In genomic region chr9:123851851-123852250, GRCh38 we compare ENCODE assay signal across 25 cellular contexts.
DNase-seq lines count a peak whose midpoint lies in the region; ATAC-seq, FAIRE-seq and TF ChIP-seq lines count a peak whose summit lies in the region.
"Had no signal": no experiment of that assay in that cellular context is flagged by ENCODE, and none has a peak within 500 bp of the region (broad histone marks: within the 10 kb centered on the region; RNA-seq: fewer than 3 reads in every experiment).

No MANE protein-coding gene starts in this region.

- FAIRE-seq in HepG2 (lab: Jason Lieb, UNC): no peak

- H3K4me1 ChIP-seq in HepG2 (ENCODE audit: insufficient read depth, low read length) (no peaks in the 10 kb centered on the region), right lobe of liver (no peaks in the 10 kb centered on the region), endodermal cell (ENCODE audit: control insufficient read depth, insufficient read depth, low read length) (no peaks in the 10 kb centered on the region)
- H3K4me1 ChIP-seq: HAP-1, SJSA1 had no signal

- TF ChIP-seq CTCF in HepG2 (CRISPR knock-in tag; IDR thresholded peaks at IDR 0.05) (no peak), right lobe of liver (IDR thresholded peaks at IDR 0.05) (no peak), endodermal cell (conservative IDR thresholded peaks at IDR 0.05) (peak; percentile 58), RWPE1 (conservative IDR thresholded peaks at IDR 0.05; ENCODE audit: low read depth) (no peak)
- no peak for TF ChIP-seq CTCF in CD4-positive, alpha-beta T cell (IDR thresholded peaks at IDR 0.05)

- TF ChIP-seq EP300 in HepG2 (IDR thresholded peaks at IDR 0.05; ENCODE audit: low read depth in 2 of 2, low read length in 2 of 2) (no peak), HepG2 (CRISPR knock-in tag; IDR thresholded peaks at IDR 0.05; ENCODE audit: borderline replicate concordance) (no peak)

- 93% methylated on average over 7 of the region's 7 CpGs for WGBS in HepG2 (ENCODE audit: low lambda C conversion rate)
- WGBS in right lobe of liver (ENCODE audit: insufficient coverage, low coverage, low lambda C conversion rate, missing lambda C conversion rate): 93% methylated on average over 4 of the region's 7 CpGs
- 59 to 62% methylated on average over 4 to 7 of the region's 7 CpGs for WGBS in endodermal cell (ENCODE audit: insufficient coverage in 1 of 2, insufficient read length in 1 of 2), 2 experiments

- H3K36me3 ChIP-seq in HepG2 (replicated peaks in 1 of 2; ENCODE audit: control insufficient read depth in 1 of 2, insufficient read depth in 2 of 2, low read length in 2 of 2): peaks cover 0 to 4% of the 10 kb centered on the region in 2 experiments; a peak in 1 of 5 replicates
- H3K36me3 ChIP-seq in right lobe of liver: no peaks in the 10 kb centered on the region
- peaks cover 6% of the 10 kb centered on the region for H3K36me3 ChIP-seq in endodermal cell (ENCODE audit: control insufficient read depth, insufficient read depth, low read length)
- H3K36me3 ChIP-seq: HAP-1, SJSA1 had no signal

- peaks cover 19% of the 10 kb centered on the region for H3K79me2 ChIP-seq in HepG2 (ENCODE audit: insufficient read depth, low read length)

- H3K4me1 Mint-ChIP-seq in endodermal cell: peaks cover 12% of the 10 kb centered on the region
- H3K4me1 Mint-ChIP-seq in CD4-positive, alpha-beta T cell (ENCODE audit: low read depth): peaks cover 15% of the 10 kb centered on the region
- H3K4me1 Mint-ChIP-seq: B cell had no signal

- H3K9me3 ChIP-seq in HepG2 (ENCODE audit: low read length) (peaks cover 9% of the 10 kb centered on the region), right lobe of liver (no peaks in the 10 kb centered on the region), endodermal cell (ENCODE audit: control insufficient read depth, low read length) (peaks cover 12% of the 10 kb centered on the region)
- peaks cover 14% of the 10 kb centered on the region for H3K9me3 ChIP-seq in CD4-positive, alpha-beta T cell (ENCODE audit: control insufficient read depth, low read length)
- H3K9me3 ChIP-seq: SJSA1 had no signal

- no peak overlapping the region for H3K9ac ChIP-seq in HepG2 (ENCODE audit: insufficient read depth, low read depth, low read length)
- no peak overlapping the region for H3K9ac ChIP-seq in endodermal cell (ENCODE audit: extremely low read depth, low read length, poor library complexity, severe bottlenecking)
- H3K9ac ChIP-seq: KMS-11 had no signal

- BruUV-seq in HepG2 (replicated peaks; lab: Mats Ljungman, UMichigan): no TSS peak

- H3K27ac Mint-ChIP-seq in endodermal cell: peak overlapping the region; percentile 49
- no peak overlapping the region for H3K27ac Mint-ChIP-seq in CD4-positive, alpha-beta T cell
- H3K27ac Mint-ChIP-seq: B cell had no signal

- H3K27me3 Mint-ChIP-seq in endodermal cell (ENCODE audit: insufficient read depth): no peaks in the 10 kb centered on the region
- H3K27me3 Mint-ChIP-seq in CD4-positive, alpha-beta T cell: no peaks in the 10 kb centered on the region
- H3K27me3 Mint-ChIP-seq: B cell had no signal

- no peak for TF ChIP-seq RAD21 in HepG2 (CRISPR knock-in tag; IDR thresholded peaks at IDR 0.05)

- peaks cover 7% of the 10 kb centered on the region; the same call in 1 of the 2 replicates for H4K20me1 ChIP-seq in HepG2 (ENCODE audit: insufficient read depth, low read length)

- intact Hi-C loops in HepG2 (cut with micrococcal nuclease; ENCODE audit: unreplicated experiment) (no loop called here), right lobe of liver (cut with DNase I) (no loop called here)
- intact Hi-C loops in CD4-positive, alpha-beta T cell (cut with DNase I, micrococcal nuclease): no loop called here

- in situ Hi-C loops in HepG2 (cut with HindIII; ENCODE audit: extremely low pct_ligation_motif_present, low pct_unique_long_range_greater_than_20kb): no loop called here

- H3K4me3 ChIP-seq in HepG2 (replicated peaks in 1 of 3; ENCODE audit: insufficient read depth in 1 of 3, low read depth in 2 of 3, low read length in 3 of 3) (no peak overlapping the region), right lobe of liver (no peak overlapping the region), endodermal cell (ENCODE audit: low read length) (no peak overlapping the region)
- H3K4me3 ChIP-seq: HAP-1, SJSA1 had no signal

- peaks cover 18% of the 10 kb centered on the region for H3K9me3 Mint-ChIP-seq in endodermal cell
- H3K9me3 Mint-ChIP-seq in CD4-positive, alpha-beta T cell: peaks cover 10% of the 10 kb centered on the region

- DNase-seq in HepG2 (ENCODE audit: low spot score) (no peak), right lobe of liver (no peak), endodermal cell (peak; percentile 65), iPS-NIHi7 (ENCODE audit: extremely low spot score) (peak; percentile 38), RWPE1 (ENCODE audit: low spot score) (no peak), kidney glomerular epithelial cell (lab: John Stamatoyannopoulos, UW) (no peak)
- no peak for DNase-seq in stimulated activated naive CD4-positive, alpha-beta T cell treated with Interleukin-2 at 50 U/mL for 16 hours (lab: John Stamatoyannopoulos, UW)
- DNase-seq in CD4-positive, alpha-beta T cell: no peak
- DNase-seq: Calu3, DMS79 treated with DMSO at 0.1 percent for 48 hours, IMR-90, MM.1S, NCI-H2029, NCI-H446, NCI-H524 treated with DMSO at 0.1 percent for 48 hours, NCI-H774, PC-3, Right ventricle myocardium superior had no signal

- CTCF ChIA-PET in HepG2 (lab: Yijun Ruan, JAX; ENCODE audit: low intra/inter-chr PET ratio, low total read pairs) (no interaction called here), RWPE1 (lab: Yijun Ruan, JAX) (no interaction called here)
- CTCF ChIA-PET in CD4-positive, alpha-beta T cell (lab: Charles Lee): no interaction called here

- no peak overlapping the region for H3K4me2 ChIP-seq in HepG2 (ENCODE audit: low read depth, low read length)
- H3K4me2 ChIP-seq: KMS-11 had no signal

- TF ChIP-seq POLR2A in HepG2 (IDR thresholded peaks at IDR 0.05; ENCODE audit: insufficient read depth in 1 of 2, low read depth in 2 of 2, low read length in 2 of 2): no peak
- TF ChIP-seq POLR2A in right lobe of liver (IDR thresholded peaks at IDR 0.05): no peak

- H3K27me3 ChIP-seq in HepG2 (ENCODE audit: control insufficient read depth in 1 of 2, insufficient read depth in 2 of 2, low read length in 2 of 2): no peaks in the 10 kb centered on the region
- H3K27me3 ChIP-seq in right lobe of liver: no peaks in the 10 kb centered on the region
- no peaks in the 10 kb centered on the region for H3K27me3 ChIP-seq in endodermal cell (ENCODE audit: control insufficient read depth, insufficient read depth, low read length, poor library complexity, severe bottlenecking)
- no peaks in the 10 kb centered on the region for H3K27me3 ChIP-seq in CD4-positive, alpha-beta T cell (ENCODE audit: control insufficient read depth, insufficient read depth, low read length)
- H3K27me3 ChIP-seq: SJSA1 had no signal

- H3K36me3 Mint-ChIP-seq in endodermal cell (ENCODE audit: low read depth): peaks cover 29% of the 10 kb centered on the region
- H3K36me3 Mint-ChIP-seq in CD4-positive, alpha-beta T cell (ENCODE audit: low read depth): peaks cover 67% of the 10 kb centered on the region

- POLR2A ChIA-PET in HepG2 (lab: Yijun Ruan, JAX) (no interaction called here), RWPE1 (lab: Yijun Ruan, JAX; ENCODE audit: low non-redundant PET) (no interaction called here)
- POLR2A ChIA-PET in CD4-positive, alpha-beta T cell (lab: Charles Lee): no interaction called here

- ATAC-seq in HepG2 (no peak), right lobe of liver (no peak)
- ATAC-seq in CD4-positive, alpha-beta T cell (ENCODE audit: poor library complexity): no peak
- ATAC-seq: PC-3 had no signal

- H2AFZ ChIP-seq in HepG2 (ENCODE audit: low read length): no peak overlapping the region

- H3K27ac ChIP-seq in HepG2 (ENCODE audit: extremely low read length, insufficient read depth, low read length): no peak overlapping the region
- no peak overlapping the region for H3K27ac ChIP-seq in right lobe of liver
- H3K27ac ChIP-seq in endodermal cell (ENCODE audit: low read depth, low read length): no peak overlapping the region
- no peak overlapping the region for H3K27ac ChIP-seq in CD4-positive, alpha-beta T cell (ENCODE audit: low read depth, low read length)
- no peak overlapping the region for H3K27ac ChIP-seq in RWPE1
- H3K27ac ChIP-seq: 22Rv1, C4-2B, HL-60, KMS-11, SJSA1 had no signal

- H3K4me3 Mint-ChIP-seq in endodermal cell: no peak overlapping the region
- no peak overlapping the region for H3K4me3 Mint-ChIP-seq in CD4-positive, alpha-beta T cell
- H3K4me3 Mint-ChIP-seq: B cell had no signal

TF ChIP-seq in HepG2, 621 proteins besides CTCF, POLR2A, EP300 and RAD21:
- TF ChIP-seq E2F5 (CRISPR knock-in tag; conservative IDR thresholded peaks at IDR 0.05): no peak
- peak; percentile 24; the same call in 1 of the 2 replicates for TF ChIP-seq ZBTB33 (CRISPR knock-in tag; IDR thresholded peaks at IDR 0.05)

Comparison
In these comparisons a context has a peak if more than half of its experiments do, and no peak if none do; other contexts are left out.
1. DNase-seq: peak in endodermal cell (single experiment) and iPS-NIHi7 (single experiment); none in HepG2 (single experiment), right lobe of liver (0 of 3), stimulated activated naive CD4-positive, alpha-beta T cell treated with Interleukin-2 at 50 U/mL for 16 hours (single experiment), CD4-positive, alpha-beta T cell (0 of 10), RWPE1 (single experiment) and kidney glomerular epithelial cell (single experiment).